ENCODE assay signal across 13 cellular contexts in genomic region chr7:154789404-154789803, GRCh38.
DNase-seq lines count a peak whose midpoint lies in the region; FAIRE-seq and TF ChIP-seq lines count a peak whose summit lies in the region.
"Had no signal": no experiment of that assay in that cellular context is flagged by ENCODE, and none has a peak within 500 bp of the region (broad histone marks: within the 10 kb centered on the region; RNA-seq: fewer than 3 reads in every experiment).

No MANE protein-coding gene starts in this region.

- FAIRE-seq in D721Med (lab: Jason Lieb, UNC), result no peak

- peaks cover 11% of the 10 kb centered on the region for H3K9me3 Mint-ChIP-seq in activated T-cell treated with anti-CD3 and anti-CD28 coated beads, Interleukin-2, amount 50 U/mL, for 24 hours

- H3K4me3 Mint-ChIP-seq in activated T-cell treated with anti-CD3 and anti-CD28 coated beads, Interleukin-2, amount 50 U/mL, for 24 hours, result no peak overlapping the region

- in situ Hi-C loops in SK-MEL-5 (cut with HindIII; ENCODE audit: low pct_unique_long_range_greater_than_20kb, low sequenced_read_pairs), result no loop called here

- no peak for DNase-seq in D721Med (ENCODE audit: insufficient read length, low spot score)
- peak; percentile 56 for DNase-seq in Jurkat, Clone E6-1 (ENCODE audit: low read depth, low spot score)
- DNase-seq in SK-MEL-5 (ENCODE audit: low read depth, low spot score), result peak; percentile 77
- peak; percentile 82 for DNase-seq in medulla oblongata (ENCODE audit: extremely low spot score)
- no peak for DNase-seq in NCI-H1092 treated with DMSO at 0.1 percent for 48 hours (lab: John Stamatoyannopoulos, UW)
- DNase-seq in activated T-cell treated with anti-CD3 and anti-CD28 coated beads, Interleukin-2, amount 50 U/mL, for 24 hours, result no peak
- DNase-seq in dermis blood vessel endothelial cell, result no peak
- DNase-seq in GM19238 (ENCODE audit: insufficient read length, low spot score), result no peak
- DNase-seq: cerebellar nuclear complex, DMS153, heart right ventricle had no signal

- peaks cover 28% of the 10 kb centered on the region for H3K27me3 Mint-ChIP-seq in activated T-cell treated with anti-CD3 and anti-CD28 coated beads, Interleukin-2, amount 50 U/mL, for 24 hours

- H3K4me1 Mint-ChIP-seq in activated T-cell treated with anti-CD3 and anti-CD28 coated beads, Interleukin-2, amount 50 U/mL, for 24 hours (ENCODE audit: low read depth), result no peaks in the 10 kb centered on the region
- H3K4me1 Mint-ChIP-seq: IgD-negative memory B cell had no signal

- no peak overlapping the region for H3K4me3 ChIP-seq in Jurkat, Clone E6-1 (ENCODE audit: low read length)
- H3K4me3 ChIP-seq: heart right ventricle, SK-N-MC had no signal

- peak; percentile 51 for TF ChIP-seq CTCF in D721Med (IDR thresholded peaks at IDR 0.05; ENCODE audit: insufficient read depth, missing control alignments)

- H3K27ac Mint-ChIP-seq in activated T-cell treated with anti-CD3 and anti-CD28 coated beads, Interleukin-2, amount 50 U/mL, for 24 hours, result no peak overlapping the region
- H3K27ac Mint-ChIP-seq: IgD-negative memory B cell had no signal

- H3K36me3 Mint-ChIP-seq in activated T-cell treated with anti-CD3 and anti-CD28 coated beads, Interleukin-2, amount 50 U/mL, for 24 hours (ENCODE audit: low read depth), result no peaks in the 10 kb centered on the region

Comparison
In these comparisons a context has a peak if more than half of its experiments do, and no peak if none do; other contexts are left out.
1. DNase-seq: peak in Jurkat, Clone E6-1 (single experiment), SK-MEL-5 (single experiment) and medulla oblongata (single experiment); none in D721Med (single experiment), NCI-H1092 treated with DMSO at 0.1 percent for 48 hours (single experiment), activated T-cell treated with anti-CD3 and anti-CD28 coated beads, Interleukin-2, amount 50 U/mL, for 24 hours (single experiment), dermis blood vessel endothelial cell (single experiment) and GM19238 (single experiment).